In genomic region chr1:161013104-161013590, GRCh38 we compare ENCODE assay signal across 8 cellular contexts. TPM values are rescaled to one million over a fixed set of nuclear protein-coding genes. Genes with fewer than 3 reads are reported as not detected.
DNase-seq lines count a peak whose midpoint lies in the region; ATAC-seq and TF ChIP-seq lines count a peak whose summit lies in the region.

No MANE protein-coding gene starts in this region.

- TF ChIP-seq POLR2A in suprapubic skin (IDR thresholded peaks at IDR 0.05) = no peak

- intact Hi-C loops in CD14-positive monocyte (cut with micrococcal nuclease) = no loop called here

- H3K9me3 ChIP-seq in iPS-20b (ENCODE audit: insufficient read depth, low read depth, low read length) = no peaks in the 10 kb centered on the region
- H3K9me3 ChIP-seq in suprapubic skin = no peaks in the 10 kb centered on the region

- peak; percentile 76 for DNase-seq in CD14-positive monocyte (ENCODE audit: low spot score)
- no peak for DNase-seq in HFFc6
- no peak for DNase-seq in WTC11 (ENCODE audit: low spot score)
- DNase-seq in suprapubic skin (ENCODE audit: low spot score in 2 of 2) = no peak
- no peak for DNase-seq in NCI-H510A (lab: John Stamatoyannopoulos, UW)
- no peak for DNase-seq in NCI-H128 (lab: John Stamatoyannopoulos, UW; ENCODE audit: unreplicated experiment)

- no peak for TF ChIP-seq EP300 in suprapubic skin (IDR thresholded peaks at IDR 0.05)

- H3K4me1 Mint-ChIP-seq in CD14-positive monocyte (peaks cover 49% of the 10 kb centered on the region), HFFc6 (ENCODE audit: low read depth) (peaks cover 30% of the 10 kb centered on the region), WTC11 (peaks cover 57% of the 10 kb centered on the region)

- H3K9me3 Mint-ChIP-seq in CD14-positive monocyte = no peaks in the 10 kb centered on the region
- no peaks in the 10 kb centered on the region for H3K9me3 Mint-ChIP-seq in HFFc6
- H3K9me3 Mint-ChIP-seq in WTC11 = no peaks in the 10 kb centered on the region

- H3K9ac ChIP-seq in iPS-20b (ENCODE audit: low read depth, low read length) = no peak overlapping the region; the same call in 1 of the 2 replicates

- H3K4me1 ChIP-seq in iPS-20b (ENCODE audit: insufficient read depth, low read length) = peaks cover 27% of the 10 kb centered on the region
- peaks cover 66% of the 10 kb centered on the region for H3K4me1 ChIP-seq in suprapubic skin

- POLR2A ChIA-PET in WTC11 (lab: Charles Lee) = interaction anchor here (0.9 to 1.7 kb wide), 6 partner anchors 12 to 139 kb away, joined by 3 to 10 read pairs (median 6); partner anchors contain the start of genes TSTD1 and USF1

- H3K27ac Mint-ChIP-seq in CD14-positive monocyte (peak overlapping the region; percentile 96 to 99 (median 98)), HFFc6 (peak overlapping the region; percentile 41; the same call in 1 of the 2 replicates), WTC11 (peak overlapping the region; percentile 98)

- H3K36me3 ChIP-seq in iPS-20b (ENCODE audit: insufficient read depth, low read depth, low read length) (peaks cover 27% of the 10 kb centered on the region), suprapubic skin (no peaks in the 10 kb centered on the region)

- no peak for TF ChIP-seq CTCF in CD14-positive monocyte (IDR thresholded peaks at IDR 0.05)
- no peak for TF ChIP-seq CTCF in HFFc6 (IDR thresholded peaks at IDR 0.05)
- TF ChIP-seq CTCF in WTC11 (IDR thresholded peaks at IDR 0.05) = no peak
- no peak for TF ChIP-seq CTCF in suprapubic skin (IDR thresholded peaks at IDR 0.05)

- peak overlapping the region; percentile 35 for H3K27ac ChIP-seq in iPS-20b (ENCODE audit: low read length)
- peak overlapping the region; percentile 89 for H3K27ac ChIP-seq in suprapubic skin

- H3K36me3 Mint-ChIP-seq in CD14-positive monocyte (peaks cover 3 to 22% of the 10 kb centered on the region in 2 donors), HFFc6 (ENCODE audit: low read depth) (no peaks in the 10 kb centered on the region), WTC11 (peaks cover 13% of the 10 kb centered on the region)

- H3K4me3 Mint-ChIP-seq in CD14-positive monocyte = peak overlapping the region; percentile 82 to 91
- no peak overlapping the region for H3K4me3 Mint-ChIP-seq in HFFc6
- peak overlapping the region; percentile 57 for H3K4me3 Mint-ChIP-seq in WTC11

- no peak overlapping the region for H3K4me3 ChIP-seq in iPS-20b (ENCODE audit: low read length)
- H3K4me3 ChIP-seq in suprapubic skin = peak overlapping the region; percentile 30

- H3K27me3 Mint-ChIP-seq in CD14-positive monocyte (ENCODE audit: low read depth in 3 of 3) = no peaks in the 10 kb centered on the region
- peaks cover 2% of the 10 kb centered on the region; the same call in 1 of the 2 replicates for H3K27me3 Mint-ChIP-seq in HFFc6 (ENCODE audit: insufficient read depth)
- no peaks in the 10 kb centered on the region for H3K27me3 Mint-ChIP-seq in WTC11 (ENCODE audit: low read depth)

- ATAC-seq in WTC11 = peak; percentile 5; the same call in 1 of the 2 replicates
- no peak for ATAC-seq in HG02588 (IDR thresholded peaks at IDR 0.05; ENCODE audit: unreplicated experiment)

- CTCF ChIA-PET in WTC11 (lab: Charles Lee) = interaction anchor here (0.6 to 1.4 kb wide), 11 partner anchors 16 to 332 kb away, joined by 3 to 11 read pairs (median 3); partner anchors contain the start of genes ITLN1 and TSTD1

- 38% methylated on average over 1 of the region's 1 CpG for WGBS in suprapubic skin

- H3K27me3 ChIP-seq in iPS-20b (ENCODE audit: insufficient read depth, low read length) = no peaks in the 10 kb centered on the region
- no peaks in the 10 kb centered on the region for H3K27me3 ChIP-seq in suprapubic skin

TF ChIP-seq in WTC11, 78 proteins besides CTCF, POLR2A, EP300 and RAD21:
- TF ChIP-seq ELF4 (CRISPR knock-in tag; IDR thresholded peaks at IDR 0.05; ENCODE audit: low read depth) (no peak), ZNF512 (CRISPR knock-in tag; IDR thresholded peaks at IDR 0.05; ENCODE audit: borderline replicate concordance) (no peak)
TF ChIP-seq in WTC11: peak in this region for 0.

RNA-seq across cellular contexts. Expression of gene F11R, which starts 7.8 kb away (rescaled TPM):
- polyA plus RNA-seq in CD14-positive monocyte = 10 to 100 TPM; 35.9 to 58.0 TPM
- under 1 TPM in 4 of 6 experiments, not detected in 2; 0.05 to 0.38 (median 0.14) TPM for total RNA-seq in HFFc6 (2021; fragmentation: NEBNext Ultra II Directional; extraction: Animal tissue kit (Norgen Biotek cat#: 25700))
- total RNA-seq in WTC11 (2021) (202 to 213 TPM (median 203 TPM) in 3 replicates), suprapubic skin (100 to 1,000 TPM; 101 to 112 (median 107) TPM)

RNA-seq across cellular contexts. Expression of gene TSTD1, which starts 25.6 kb away (rescaled TPM):
- polyA plus RNA-seq in CD14-positive monocyte = 10 to 100 TPM; 11.8 to 20.3 TPM
- not detected for total RNA-seq in HFFc6 (2021; fragmentation: NEBNext Ultra II Directional; extraction: Animal tissue kit (Norgen Biotek cat#: 25700))
- total RNA-seq in WTC11 (2021) (74.5 to 107 TPM (median 100 TPM) in 3 replicates), suprapubic skin (100 to 1,000 TPM in 2 of 4 donors, 10 to 100 TPM in 2; 70.0 to 123 (median 98.8) TPM)

RNA-seq across cellular contexts. Expression of gene USF1, which starts 32.6 kb away (rescaled TPM):
- polyA plus RNA-seq in CD14-positive monocyte = 10 to 100 TPM in 1 of 2 donors, 1 to 10 TPM in 1; 6.3 to 25.5 TPM
- total RNA-seq in HFFc6 (2021; fragmentation: NEBNext Ultra II Directional; extraction: Animal tissue kit (Norgen Biotek cat#: 25700)) = 10 to 100 TPM; 31.2 to 38.0 (median 33.4) TPM
- total RNA-seq in WTC11 (2021) = 55.9 to 65.6 TPM (median 57.8 TPM) in 3 replicates
- 10 to 100 TPM; 33.9 to 88.7 (median 43.7) TPM for total RNA-seq in suprapubic skin

RNA-seq across cellular contexts. Expression of gene ARHGAP30, which starts 56.5 kb away (rescaled TPM):
- 100 to 1,000 TPM; 101 to 140 TPM for polyA plus RNA-seq in CD14-positive monocyte
- not detected for total RNA-seq in HFFc6 (2021; fragmentation: NEBNext Ultra II Directional; extraction: Animal tissue kit (Norgen Biotek cat#: 25700))
- total RNA-seq in WTC11 (2021) = 0.39 to 0.92 TPM (median 0.52 TPM) in 3 replicates
- 10 to 100 TPM; 12.3 to 46.2 (median 14.5) TPM for total RNA-seq in suprapubic skin

RNA-seq across cellular contexts. Expression of gene ITLN2, which starts 58.5 kb away (rescaled TPM):
- not detected for polyA plus RNA-seq in CD14-positive monocyte
- total RNA-seq in HFFc6 (2021; fragmentation: NEBNext Ultra II Directional; extraction: Animal tissue kit (Norgen Biotek cat#: 25700)) = not detected
- total RNA-seq in WTC11 (2021) (5.9 to 7.8 TPM (median 7.0 TPM) in 3 replicates), suprapubic skin (1 to 10 TPM in 1 of 4 donors, under 1 TPM in 1, not detected in 2; 0.55 to 1.2 TPM)

Comparison
In these comparisons a context has a peak if more than half of its experiments do, and no peak if none do; other contexts are left out.
1. H3K27ac Mint-ChIP-seq: peak in every context shown above with its lines; median percentile 98 in CD14-positive monocyte; 98 in WTC11; 41 in HFFc6.
2. RNA of gene F11R, which starts 7.8 kb away (total RNA-seq): 202 to 213 TPM in WTC11 and 101 to 112 TPM in suprapubic skin; 0.05 to 0.38 TPM in HFFc6; every median in the first group is over 10 times any median in the second.
3. RNA of gene TSTD1, which starts 25.6 kb away (total RNA-seq): 70.0 to 123 TPM in suprapubic skin and 74.5 to 107 TPM in WTC11; not detected in HFFc6; every median in the first group is over 10 times any median in the second.